ENCODE assay signal across 11 cellular contexts in the genomic region with DNA sequence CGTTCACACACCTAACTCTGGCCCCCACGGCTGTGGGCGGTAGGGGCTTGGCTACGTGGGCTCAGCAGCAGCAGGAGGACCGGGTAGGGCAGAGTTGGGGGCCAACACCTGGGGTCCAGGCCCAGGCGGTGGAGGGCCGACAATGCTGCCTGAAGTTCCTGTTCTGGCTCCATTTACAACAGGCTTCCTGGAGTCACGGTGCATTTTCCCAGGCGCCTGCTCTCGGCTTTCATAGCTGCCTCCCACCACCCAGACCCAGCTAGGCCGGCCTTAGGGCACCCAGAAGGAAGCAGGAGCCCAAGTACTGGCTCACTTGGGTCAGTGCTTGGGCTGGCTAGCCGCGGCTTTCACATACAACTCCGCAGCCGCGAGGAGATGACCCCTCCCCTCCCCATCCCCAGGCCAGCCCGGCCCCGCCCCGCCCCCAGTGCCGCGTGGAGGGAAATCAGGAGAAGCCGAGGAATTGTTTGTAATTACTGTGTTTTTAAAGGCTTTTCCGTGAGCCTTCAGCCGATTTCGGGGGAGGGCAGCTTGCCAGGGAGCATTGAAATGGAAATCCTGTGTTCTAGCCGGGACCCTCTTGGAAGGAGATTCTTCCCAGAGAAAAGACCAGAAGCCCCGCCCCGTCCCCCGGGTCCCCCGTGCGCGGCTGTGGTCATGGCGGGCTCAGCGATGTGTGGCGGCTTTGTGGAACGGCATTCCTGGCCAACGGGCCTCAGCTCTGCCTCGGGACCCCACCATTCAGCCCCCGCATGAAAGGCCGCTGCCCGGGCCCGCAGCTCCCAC. TPM values are rescaled to one million over a fixed set of nuclear protein-coding genes. Genes with fewer than 3 reads are reported as not detected.
A peak's percentile ranks its signal among the peaks of the same experiment; 100 is the strongest.
DNase-seq lines count a peak whose midpoint lies in the region; ATAC-seq and TF ChIP-seq lines count a peak whose summit lies in the region.
"Had no signal": no experiment of that assay in that cellular context is flagged by ENCODE, and none has a peak within 500 bp of the region (broad histone marks: within the 10 kb centered on the region; RNA-seq: fewer than 3 reads in every experiment).

No MANE protein-coding gene starts in this region.

- no peaks in the 10 kb centered on the region for H3K36me3 ChIP-seq in subcutaneous abdominal adipose tissue (ENCODE audit: control insufficient read depth in 5 of 5, insufficient read depth in 5 of 5, low read length in 5 of 5)

- CTCF ChIA-PET in GM10248 (lab: Yijun Ruan, JAX) = no interaction called here

- peak overlapping the region in 2 of 5 donors; percentile 12 to 26 for H3K9ac ChIP-seq in subcutaneous abdominal adipose tissue (ENCODE audit: low read length in 5 of 5)

- peaks cover 48% of the 10 kb centered on the region for H3K4me1 Mint-ChIP-seq in mesothelial cell of epicardium

- H3K9me3 ChIP-seq in subcutaneous abdominal adipose tissue (ENCODE audit: control insufficient read depth in 5 of 5, low read length in 5 of 5) = no peaks in the 10 kb centered on the region

- H3K4me1 ChIP-seq in subcutaneous abdominal adipose tissue (ENCODE audit: control insufficient read depth in 5 of 5, insufficient read depth in 5 of 5, low read length in 5 of 5) = peaks cover 4 to 39% (median 22%) of the 10 kb centered on the region in 5 donors

- no peaks in the 10 kb centered on the region for H3K36me3 Mint-ChIP-seq in mesothelial cell of epicardium
- no peaks in the 10 kb centered on the region for H3K36me3 Mint-ChIP-seq in activated naive CD4-positive, alpha-beta T cell treated with anti-CD3 and anti-CD28 coated beads, Interleukin-2, amount 50 U/mL, for 72 hours

- no peak for TF ChIP-seq POLR2A in NB4 (IDR thresholded peaks at IDR 0.05; ENCODE audit: extremely low read depth, insufficient read length)

- H3K27me3 Mint-ChIP-seq in mesothelial cell of epicardium (ENCODE audit: low read depth) = no peaks in the 10 kb centered on the region

- H3K4me3 ChIP-seq in NB4 (ENCODE audit: low read depth, low read length) (peak overlapping the region; percentile 21), epithelial cell of proximal tubule (ENCODE audit: low read depth, low read length) (peak overlapping the region; percentile 4), subcutaneous abdominal adipose tissue (ENCODE audit: low read depth in 1 of 5, low read length in 5 of 5) (peak overlapping the region in 4 of 5 donors; percentile 30 to 42 (median 37))

- ATAC-seq in HG02610 (IDR thresholded peaks at IDR 0.05; ENCODE audit: unreplicated experiment) = no peak
- ATAC-seq in activated naive CD4-positive, alpha-beta T cell treated with anti-CD3 and anti-CD28 coated beads, Interleukin-2, amount 50 U/mL, for 72 hours = no peak
- ATAC-seq: esophagus mucosa had no signal

- TF ChIP-seq CTCF in NB4 (IDR thresholded peaks at IDR 0.05; ENCODE audit: low read depth, low read length) (no peak), epithelial cell of proximal tubule (conservative IDR thresholded peaks at IDR 0.05; ENCODE audit: low read depth, low read length) (no peak), mesothelial cell of epicardium (IDR thresholded peaks at IDR 0.05; ENCODE audit: unreplicated experiment) (no peak), GM10248 (IDR thresholded peaks at IDR 0.05; ENCODE audit: control extremely low read depth, extremely low read depth, low read depth, missing control alignments) (no peak)

- peak overlapping the region; percentile 96 for H3K27ac Mint-ChIP-seq in mesothelial cell of epicardium
- H3K27ac Mint-ChIP-seq in activated naive CD4-positive, alpha-beta T cell treated with anti-CD3 and anti-CD28 coated beads, Interleukin-2, amount 50 U/mL, for 72 hours = no peak overlapping the region

- peaks cover 2 to 41% (median 18%) of the 10 kb centered on the region in 5 donors for H3K27me3 ChIP-seq in subcutaneous abdominal adipose tissue (ENCODE audit: control insufficient read depth in 5 of 5, insufficient read depth in 4 of 5, low read length in 5 of 5)

- peak overlapping the region; percentile 49 for H3K4me3 Mint-ChIP-seq in mesothelial cell of epicardium

- peaks cover 3% of the 10 kb centered on the region for H3K9me3 Mint-ChIP-seq in mesothelial cell of epicardium
- H3K9me3 Mint-ChIP-seq in activated naive CD4-positive, alpha-beta T cell treated with anti-CD3 and anti-CD28 coated beads, Interleukin-2, amount 50 U/mL, for 72 hours = no peaks in the 10 kb centered on the region

- peak overlapping the region; percentile 77 for H3K27ac ChIP-seq in subcutaneous abdominal adipose tissue (ENCODE audit: low read depth, low read length)

- DNase-seq in NB4 (ENCODE audit: low read depth) = peak; percentile 37
- DNase-seq in epithelial cell of proximal tubule (ENCODE audit: low read depth) = no peak
- no peak for DNase-seq in mesothelial cell of epicardium (ENCODE audit: low spot score in 2 of 2, unreplicated experiment in 2 of 2)
- no peak for DNase-seq in GM10248 (ENCODE audit: extremely low spot score)
- no peak for DNase-seq in activated naive CD4-positive, alpha-beta T cell treated with anti-CD3 and anti-CD28 coated beads, Interleukin-2, amount 50 U/mL, for 72 hours (ENCODE audit: low spot score in 2 of 2)
- DNase-seq in NCI-H2029 treated with DMSO at 0.1 percent for 48 hours (lab: John Stamatoyannopoulos, UW) = no peak
- DNase-seq: Calu3, NCI-H1417 had no signal

- POLR2A ChIA-PET in GM10248 (lab: Yijun Ruan, JAX) = no interaction called here

RNA-seq across cellular contexts. Expression of gene PJA1, which starts 28.5 kb away (rescaled TPM):
- 18.8 and 25.0 TPM in 2 replicates for total RNA-seq in epithelial cell of proximal tubule
- 34.8 to 37.5 TPM (median 37.2 TPM) in 3 replicates for total RNA-seq in mesothelial cell of epicardium
- total RNA-seq in activated naive CD4-positive, alpha-beta T cell treated with anti-CD3 and anti-CD28 coated beads, Interleukin-2, amount 50 U/mL, for 72 hours = 10 to 100 TPM in 1 of 2 donors, 1 to 10 TPM in 1; 9.0 to 18.1 TPM
